ENCODE assay signal across 15 cellular contexts in genomic region chr2:135791418-135792190, GRCh38. TPM values are rescaled to one million over a fixed set of nuclear protein-coding genes. Genes with fewer than 3 reads are reported as not detected.
A peak's percentile ranks its signal among the peaks of the same experiment; 100 is the strongest.
DNase-seq lines count a peak whose midpoint lies in the region; ATAC-seq, FAIRE-seq and TF ChIP-seq lines count a peak whose summit lies in the region.
"Had no signal": no experiment of that assay in that cellular context is flagged by ENCODE, and none has a peak within 500 bp of the region (broad histone marks: within the 10 kb centered on the region; RNA-seq: fewer than 3 reads in every experiment).

No MANE protein-coding gene starts in this region.

- H3K27me3 ChIP-seq in K562 (ENCODE audit: control insufficient read depth in 2 of 2, insufficient read depth in 2 of 2, low read length in 2 of 2) = no peaks in the 10 kb centered on the region

- no peaks in the 10 kb centered on the region for H3K36me3 ChIP-seq in K562 (ENCODE audit: control insufficient read depth, insufficient read depth, low read length)
- H3K36me3 ChIP-seq: lower lobe of right lung had no signal

- no peak overlapping the region for H3K9ac ChIP-seq in K562 (ENCODE audit: insufficient read depth in 1 of 2, low read depth in 2 of 2, low read length in 2 of 2)

- no peak for TF ChIP-seq RAD21 in K562 (CRISPR knock-in tag; conservative IDR thresholded peaks at IDR 0.05 in 1 of 2, IDR thresholded peaks at IDR 0.05 in 1 of 2)

- CTCF ChIA-PET in K562 (lab: Yijun Ruan, JAX; ENCODE audit: low intra/inter-chr PET ratio) = no interaction called here

- H3K9me3 Mint-ChIP-seq in memory B cell = no peaks in the 10 kb centered on the region
- H3K9me3 Mint-ChIP-seq: activated T-cell treated with anti-CD3 and anti-CD28 coated beads, Interleukin-2, amount 50 U/mL, for 24 hours had no signal

- H3K79me2 ChIP-seq in K562 (ENCODE audit: control insufficient read depth, insufficient read depth, low read length) = no peaks in the 10 kb centered on the region

- POLR2A ChIA-PET in K562 (lab: Yijun Ruan, JAX) = interaction anchor here (0.7 to 1.6 kb wide), 5 partner anchors 9 to 735 kb away, joined by 3 to 4 read pairs (median 4); no protein-coding TSS in a partner anchor

- FAIRE-seq in HTR-8/SVneo (lab: Jason Lieb, UNC) (no peak), K562 (lab: Jason Lieb, UNC) (no peak)

- H3K4me3 ChIP-seq in K562 = no peak overlapping the region
- H3K4me3 ChIP-seq: coronary artery, lower lobe of right lung, skin epidermis had no signal

- BruUV-seq in K562 (replicated peaks; lab: Mats Ljungman, UMichigan) = no TSS peak

- WGBS in K562 (ENCODE audit: insufficient coverage, low coverage, missing lambda C conversion rate) = 63% methylated on average over 2 of the region's 2 CpGs

- H3K27ac Mint-ChIP-seq in memory B cell = peak overlapping the region; percentile 9
- H3K27ac Mint-ChIP-seq: activated T-cell treated with anti-CD3 and anti-CD28 coated beads, Interleukin-2, amount 50 U/mL, for 24 hours had no signal

- peaks cover 8% of the 10 kb centered on the region for H3K4me1 Mint-ChIP-seq in memory B cell

- H3K9me1 ChIP-seq in K562 (ENCODE audit: control insufficient read depth, insufficient read depth, low read length) = peaks cover 3% of the 10 kb centered on the region

- DNase-seq in ACHN (peak; percentile 62), HTR-8/SVneo (ENCODE audit: insufficient read length, low spot score) (peak; percentile 35), K562 (ENCODE audit: extremely low read depth in 1 of 4, low spot score in 3 of 4) (no peak), memory B cell (ENCODE audit: low spot score in 2 of 2) (no peak), NCI-H1436 (lab: John Stamatoyannopoulos, UW) (no peak), NCI-H2171 treated with DMSO at 0.1 percent for 48 hours (lab: John Stamatoyannopoulos, UW) (no peak)
- no peak for DNase-seq in activated CD4-positive, alpha-beta T cell treated with anti-CD3 and anti-CD28 coated beads, Interleukin-2, amount 50 U/mL, for 4 hours
- DNase-seq: activated T-cell treated with anti-CD3 and anti-CD28 coated beads, Interleukin-2, amount 50 U/mL, for 24 hours; amniotic stem cell; HCEC 1CT; lower lobe of right lung; NCI-H187 treated with DMSO at 0.1 percent for 48 hours had no signal

- TF ChIP-seq EP300 in K562 (IDR thresholded peaks at IDR 0.05; ENCODE audit: low read length) = no peak

- no peak overlapping the region for H3K27ac ChIP-seq in K562 (ENCODE audit: extremely low read depth, low read depth, low read length)
- H3K27ac ChIP-seq: coronary artery, lower lobe of right lung, skin epidermis had no signal

- H2AFZ ChIP-seq in K562 (ENCODE audit: low read depth, low read length) = no peak overlapping the region

- no peak overlapping the region for H3K4me2 ChIP-seq in K562 (ENCODE audit: insufficient read depth, low read length)

- H3K4me1 ChIP-seq in K562 (replicated peaks in 1 of 2; ENCODE audit: control insufficient read depth in 2 of 2, insufficient read depth in 2 of 2, low read length in 2 of 2) = peaks cover 15 to 20% of the 10 kb centered on the region in 2 experiments; a peak in 3 of 5 replicates
- H3K4me1 ChIP-seq: lower lobe of right lung had no signal

- H3K27me3 Mint-ChIP-seq in memory B cell = no peaks in the 10 kb centered on the region
- H3K27me3 Mint-ChIP-seq: activated T-cell treated with anti-CD3 and anti-CD28 coated beads, Interleukin-2, amount 50 U/mL, for 24 hours had no signal

- in situ Hi-C loops in ACHN (cut with HindIII; ENCODE audit: low pct_ligation_motif_present, low pct_unique_long_range_greater_than_20kb, low sequenced_read_pairs) (no loop called here), K562 (cut with MboI) (loop anchor here (10.0 kb wide), 1 partner anchor 797 kb away; no protein-coding TSS in a partner anchor)

- H4K20me1 ChIP-seq in K562 (replicated peaks; ENCODE audit: control insufficient read depth, insufficient read depth, low read length) = no peaks in the 10 kb centered on the region

- TF ChIP-seq POLR2A in K562 (conservative IDR thresholded peaks at IDR 0.05) = no peak

- ATAC-seq in K562 (no peak), memory B cell (ENCODE audit: low read depth) (no peak), GM18520 (IDR thresholded peaks at IDR 0.05; ENCODE audit: unreplicated experiment) (no peak)
- ATAC-seq: lower lobe of right lung had no signal

- H3K9me3 ChIP-seq in K562 (replicated peaks; ENCODE audit: control insufficient read depth, insufficient read depth, low read depth, low read length) = no peaks in the 10 kb centered on the region
- H3K9me3 ChIP-seq: lower lobe of right lung had no signal

- H3K4me3 Mint-ChIP-seq in memory B cell = no peak overlapping the region
- H3K4me3 Mint-ChIP-seq: activated T-cell treated with anti-CD3 and anti-CD28 coated beads, Interleukin-2, amount 50 U/mL, for 24 hours had no signal

- H3K36me3 Mint-ChIP-seq in memory B cell = peaks cover 6% of the 10 kb centered on the region

- no peak for TF ChIP-seq CTCF in K562 (IDR thresholded peaks at IDR 0.05 in 2 of 3, conservative IDR thresholded peaks at IDR 0.05 in 1 of 3; ENCODE audit: insufficient read depth in 2 of 3, low read depth in 1 of 3, low read length in 3 of 3)

- intact Hi-C loops in K562 (cut with micrococcal nuclease) = no loop called here

TF ChIP-seq in K562, 482 proteins besides CTCF, POLR2A, EP300 and RAD21:
- no peak for TF ChIP-seq LARP7 (IDR thresholded peaks at IDR 0.05)
- peak; percentile 87 for TF ChIP-seq ZNF316 (IDR thresholded peaks at IDR 0.05)
- TF ChIP-seq C11orf30 (IDR thresholded peaks at IDR 0.05; ENCODE audit: low read depth) = peak; percentile 69
- TF ChIP-seq MAFG (tag; conservative IDR thresholded peaks at IDR 0.05) = peak; percentile 52
- peak; percentile 58 for TF ChIP-seq MAFF (IDR thresholded peaks at IDR 0.05; ENCODE audit: low read length)

RNA-seq across cellular contexts. Expression of gene LCT, which starts 45.4 kb away (rescaled TPM):
- total RNA-seq in K562 (2011; cell fraction: chromatin; rRNA removed; ENCODE audit: low replicate concordance) = 0.05 and 0.18 TPM in 2 replicates
- 0.13 and 0.17 TPM in 2 replicates for total RNA-seq in K562 (2011; cell fraction: nucleolus; rRNA removed)
- 0.07 TPM in 1 of 2 replicates, not detected in the other for total RNA-seq in K562 (2011; cell fraction: nucleoplasm; rRNA removed)
- total RNA-seq in K562 (2014; rRNA removed) (not detected in 2 replicates), K562 (2014; rRNA removed; fragmentation: Illumina TruSeq; extraction: Trizol) (0.03 and 0.04 TPM in 2 replicates), K562 (2015; rRNA removed; fragmentation: Illumina TruSeq; extraction: Trizol) (0.04 TPM in 1 of 2 replicates, not detected in the other), K562 (2021) (0.04 TPM in 1 of 2 replicates, not detected in the other)
- polyA plus RNA-seq in K562 (2011; rRNA removed) (0.01 and 0.03 TPM in 2 replicates), K562 (2014; fragmentation: Illumina TruSeq; extraction: Trizol) (not detected in 2 replicates), K562 (2014; fragmentation: Nextera tagmentation; extraction: Ambion mirVana) (under 1 TPM in 1 of 2 experiments, not detected in 1; 0.01 TPM), K562 (2014; rRNA removed) (0.03 TPM in 1 of 2 replicates, not detected in the other)
- 0.01 TPM in 1 of 2 replicates, not detected in the other for polyA plus RNA-seq in K562 (2011; cell fraction: cytosol; rRNA removed)
- polyA plus RNA-seq in K562 (2011; cell fraction: nucleus; rRNA removed) = 0.04 and 0.06 TPM in 2 replicates
- 0.01 and 0.03 TPM in 2 replicates for polyA plus RNA-seq in K562 (2012)
- polyA minus RNA-seq in K562 (2011; rRNA and poly(A)+ RNA removed) = 0.06 and 0.07 TPM in 2 replicates
- polyA minus RNA-seq in K562 (2011; cell fraction: cytosol; rRNA and poly(A)+ RNA removed) = not detected in 2 replicates
- polyA minus RNA-seq in K562 (2011; cell fraction: nucleus; rRNA and poly(A)+ RNA removed) = 0.11 and 0.13 TPM in 2 replicates
- total RNA-seq: lower lobe of right lung had no signal

RNA-seq across cellular contexts. Expression of gene UBXN4, which starts 49.9 kb away (rescaled TPM):
- total RNA-seq in K562 (2011; cell fraction: chromatin; rRNA removed; ENCODE audit: low replicate concordance) = 61.1 and 177 TPM in 2 replicates
- total RNA-seq in K562 (2011; cell fraction: nucleolus; rRNA removed) = 35.9 and 45.9 TPM in 2 replicates
- 96.0 and 123 TPM in 2 replicates for total RNA-seq in K562 (2011; cell fraction: nucleoplasm; rRNA removed)
- total RNA-seq in K562 (2014; rRNA removed) = 36.2 and 39.2 TPM in 2 replicates
- total RNA-seq in K562 (2014; rRNA removed; fragmentation: Illumina TruSeq; extraction: Trizol) = 55.3 and 61.6 TPM in 2 replicates
- 49.5 and 55.1 TPM in 2 replicates for total RNA-seq in K562 (2015; rRNA removed; fragmentation: Illumina TruSeq; extraction: Trizol)
- 54.6 and 58.6 TPM in 2 replicates for total RNA-seq in K562 (2021)
- 102 and 127 TPM in 2 replicates for polyA plus RNA-seq in K562 (2011; rRNA removed)
- 17.1 and 32.1 TPM in 2 replicates for polyA plus RNA-seq in K562 (2011; cell fraction: cytosol; rRNA removed)
- 68.4 and 103 TPM in 2 replicates for polyA plus RNA-seq in K562 (2011; cell fraction: nucleus; rRNA removed)
- 42.2 and 77.4 TPM in 2 replicates for polyA plus RNA-seq in K562 (2012)
- 55.7 and 65.0 TPM in 2 replicates for polyA plus RNA-seq in K562 (2014; fragmentation: Illumina TruSeq; extraction: Trizol)
- 10 to 100 TPM; 30.4 to 48.1 TPM for polyA plus RNA-seq in K562 (2014; fragmentation: Nextera tagmentation; extraction: Ambion mirVana)
- 57.3 and 62.5 TPM in 2 replicates for polyA plus RNA-seq in K562 (2014; rRNA removed)
- 70.2 and 76.9 TPM in 2 replicates for polyA minus RNA-seq in K562 (2011; rRNA and poly(A)+ RNA removed)
- 23.2 and 39.4 TPM in 2 replicates for polyA minus RNA-seq in K562 (2011; cell fraction: cytosol; rRNA and poly(A)+ RNA removed)
- polyA minus RNA-seq in K562 (2011; cell fraction: nucleus; rRNA and poly(A)+ RNA removed) = 42.1 and 99.7 TPM in 2 replicates

Comparison
In these comparisons a context has a peak if more than half of its experiments do, and no peak if none do; other contexts are left out.
1. DNase-seq: peak in ACHN (single experiment) and HTR-8/SVneo (single experiment); none in K562 (0 of 4), memory B cell (0 of 2), NCI-H1436 (single experiment), activated CD4-positive, alpha-beta T cell treated with anti-CD3 and anti-CD28 coated beads, Interleukin-2, amount 50 U/mL, for 4 hours (0 of 2) and NCI-H2171 treated with DMSO at 0.1 percent for 48 hours (single experiment).